1 cellular context compared by ENCODE assay signal in genomic region chr17:55301521-55302406, GRCh38.
TF ChIP-seq lines count a peak whose summit lies in the region.

No MANE protein-coding gene starts in this region.

TF ChIP-seq in HepG2, 621 proteins besides CTCF, POLR2A, EP300 and RAD21 (continued from another document and continues in another):
- TF ChIP-seq ZBTB34 (CRISPR knock-in tag; IDR thresholded peaks at IDR 0.05) (peak; percentile 78; the same call in 1 of the 2 replicates), ZNF280B (CRISPR knock-in tag; IDR thresholded peaks at IDR 0.05; ENCODE audit: borderline replicate concordance) (no peak), ZSCAN25 (CRISPR knock-in tag; IDR thresholded peaks at IDR 0.05) (no peak; the same call in 1 of the 2 replicates), ATF7 (IDR thresholded peaks at IDR 0.05) (peak; percentile 25; the same call in 1 of the 2 replicates), ATF7 (CRISPR knock-in tag; IDR thresholded peaks at IDR 0.05) (no peak), ZNF256 (CRISPR knock-in tag; conservative IDR thresholded peaks at IDR 0.05) (no peak), HNF1A (IDR thresholded peaks at IDR 0.05; ENCODE audit: low read depth) (peak; percentile 39; the same call in 1 of the 2 replicates), HNF1A (CRISPR knock-in tag; IDR thresholded peaks at IDR 0.05; ENCODE audit: borderline replicate concordance) (peak; percentile 18; the same call in 1 of the 2 replicates), HNF1B (CRISPR knock-in tag; IDR thresholded peaks at IDR 0.05) (peak; percentile 90), ARID4A (CRISPR knock-in tag; IDR thresholded peaks at IDR 0.05; ENCODE audit: borderline replicate concordance) (peak; percentile 63; the same call in 1 of the 2 replicates), HDAC1 (CRISPR knock-in tag; IDR thresholded peaks at IDR 0.05) (peak; percentile 81), ZNF224 (CRISPR knock-in tag; IDR thresholded peaks at IDR 0.05) (no peak), ZNF841 (CRISPR knock-in tag; IDR thresholded peaks at IDR 0.05; ENCODE audit: borderline replicate concordance) (no peak), HMG20A (CRISPR knock-in tag; IDR thresholded peaks at IDR 0.05; ENCODE audit: borderline replicate concordance) (peak; percentile 83), MLX (CRISPR knock-in tag; IDR thresholded peaks at IDR 0.05) (0 out of 2 replicates have a peak, but pooled peaks have one; percentile 55), ZMAT3 (CRISPR knock-in tag; conservative IDR thresholded peaks at IDR 0.05) (peak; percentile 83; the same call in 1 of the 2 replicates), REPIN1 (CRISPR knock-in tag; IDR thresholded peaks at IDR 0.05; ENCODE audit: borderline replicate concordance, low read depth) (peak; percentile 81), TOPORS (CRISPR knock-in tag; IDR thresholded peaks at IDR 0.05) (peak; percentile 68; the same call in 1 of the 2 replicates), ZBTB8A (CRISPR knock-in tag; IDR thresholded peaks at IDR 0.05; ENCODE audit: borderline replicate concordance, low read depth) (no peak), ZBED4 (CRISPR knock-in tag; IDR thresholded peaks at IDR 0.05; ENCODE audit: borderline replicate concordance) (no peak), ZNF619 (CRISPR knock-in tag; IDR thresholded peaks at IDR 0.05) (no peak), ZNF83 (CRISPR knock-in tag; IDR thresholded peaks at IDR 0.05; ENCODE audit: borderline replicate concordance) (no peak), NFRKB (IDR thresholded peaks at IDR 0.05) (no peak), SNRNP70 (IDR thresholded peaks at IDR 0.05; ENCODE audit: low read depth, low read length) (no peak), NAIF1 (CRISPR knock-in tag; IDR thresholded peaks at IDR 0.05; ENCODE audit: borderline replicate concordance) (no peak), FOSL2 (CRISPR knock-in tag; IDR thresholded peaks at IDR 0.05) (peak; percentile 73), HMGXB3 (CRISPR knock-in tag; IDR thresholded peaks at IDR 0.05; ENCODE audit: borderline replicate concordance) (peak; percentile 43; the same call in 1 of the 2 replicates), TEAD2 (CRISPR knock-in tag; IDR thresholded peaks at IDR 0.05) (no peak), HNF4G (IDR thresholded peaks at IDR 0.05; ENCODE audit: borderline replicate concordance, low read depth, low read length) (peak; percentile 64; the same call in 1 of the 2 replicates), HNF4G (CRISPR knock-in tag; IDR thresholded peaks at IDR 0.05; ENCODE audit: borderline replicate concordance, low read depth) (no peak), SNAI1 (CRISPR knock-in tag; IDR thresholded peaks at IDR 0.05; ENCODE audit: borderline replicate concordance) (no peak), ZNF292 (CRISPR knock-in tag; IDR thresholded peaks at IDR 0.05; ENCODE audit: borderline replicate concordance, low read depth) (peak; percentile 57; the same call in 1 of the 2 replicates), SOX5 (CRISPR knock-in tag; IDR thresholded peaks at IDR 0.05; ENCODE audit: borderline replicate concordance) (peak; percentile 73), SYNCRIP (IDR thresholded peaks at IDR 0.05; ENCODE audit: insufficient read depth, low read depth, low read length) (no peak), DNMT3B (CRISPR knock-in tag; conservative IDR thresholded peaks at IDR 0.05) (no peak)
